Comparison of ENCODE assay signal across 17 cellular contexts in the genomic region with DNA sequence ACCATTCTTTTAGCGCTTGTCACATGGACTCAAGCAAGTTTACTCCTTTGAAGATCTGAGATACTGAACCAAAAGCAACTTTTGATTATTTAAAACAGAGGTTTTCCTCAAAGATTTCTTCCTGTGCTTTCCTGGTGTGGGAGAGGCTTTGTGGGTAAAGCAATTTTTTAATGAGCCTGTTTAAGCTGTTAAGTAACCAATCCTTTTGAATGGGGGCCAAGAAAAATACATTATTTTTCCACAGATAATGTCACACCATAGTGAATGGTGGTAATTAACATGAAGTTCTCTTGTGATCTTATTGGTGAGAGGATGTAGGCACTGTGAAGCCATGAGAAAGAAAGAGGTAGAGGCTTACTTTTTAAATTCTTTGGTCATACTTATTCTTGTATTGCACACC. TPM values are rescaled to one million over a fixed set of nuclear protein-coding genes. Genes with fewer than 3 reads are reported as not detected.
DNase-seq lines count a peak whose midpoint lies in the region; ATAC-seq, FAIRE-seq and TF ChIP-seq lines count a peak whose summit lies in the region.
"Had no signal": no experiment of that assay in that cellular context is flagged by ENCODE, and none has a peak within 500 bp of the region (broad histone marks: within the 10 kb centered on the region; RNA-seq: fewer than 3 reads in every experiment).

No MANE protein-coding gene starts in this region.

- H2AK5ac ChIP-seq in H1 (ENCODE audit: low read depth, low read length) = no peak overlapping the region

- TF ChIP-seq POLR2A in H1 (IDR thresholded peaks at IDR 0.05; ENCODE audit: control extremely low read depth in 1 of 2, low read depth in 2 of 2, low read length in 2 of 2) = no peak

- H3K4me3 Mint-ChIP-seq in activated CD4-positive, alpha-beta T cell treated with anti-CD3 and anti-CD28 coated beads for 36 hours = no peak overlapping the region
- H3K4me3 Mint-ChIP-seq: CD4-positive, alpha-beta T cell; H9 had no signal

- no peak overlapping the region for H2BK5ac ChIP-seq in H1 (ENCODE audit: low read depth, low read length)

- intact Hi-C loops in activated CD4-positive, alpha-beta T cell treated with anti-CD3 and anti-CD28 coated beads for 36 hours (cut with DNase I, micrococcal nuclease) = no loop called here

- H3K23ac ChIP-seq in H1 (ENCODE audit: insufficient read length) = no peak overlapping the region

- no peaks in the 10 kb centered on the region for H3K79me1 ChIP-seq in H1 (ENCODE audit: low read depth, low read length)

- DNase-seq in NCI-H748 (lab: John Stamatoyannopoulos, UW; ENCODE audit: unreplicated experiment) (peak; percentile 40), NCI-H748 treated with DMSO at 0.1 percent for 48 hours (lab: John Stamatoyannopoulos, UW) (no peak), H1 (ENCODE audit: low read depth in 1 of 2, low spot score in 2 of 2) (no peak), C1 segment of cervical spinal cord (lab: John Stamatoyannopoulos, UW) (no peak)
- no peak for DNase-seq in activated CD4-positive, alpha-beta T cell treated with anti-CD3 and anti-CD28 coated beads for 36 hours
- DNase-seq: ACHN; BE2C; CD4-positive, alpha-beta T cell; DMS153; DMS79; GF-D8; GOT3; H9 had no signal

- H3K27ac ChIP-seq in HEK293 (ENCODE audit: extremely low read depth, low read depth, low read length) (no peak overlapping the region), H1 (ENCODE audit: low read depth, low read length) (no peak overlapping the region)
- H3K27ac ChIP-seq: C4-2B, HL-60 had no signal

- peaks cover 2% of the 10 kb centered on the region for H3K4me1 Mint-ChIP-seq in activated CD4-positive, alpha-beta T cell treated with anti-CD3 and anti-CD28 coated beads for 36 hours

- H2AFZ ChIP-seq in H1 (ENCODE audit: low read length) = 0 out of 2 replicates have a peak overlapping the region, but pooled peaks have one; percentile 16

- H2BK120ac ChIP-seq in H1 (replicated peaks; ENCODE audit: low read depth, low read length) = no peak overlapping the region

- no peak overlapping the region for H3K18ac ChIP-seq in H1 (ENCODE audit: extremely low read depth, low read length)

- no peak overlapping the region for H3K27ac Mint-ChIP-seq in activated CD4-positive, alpha-beta T cell treated with anti-CD3 and anti-CD28 coated beads for 36 hours
- H3K27ac Mint-ChIP-seq: CD4-positive, alpha-beta T cell; H9 had no signal

- no peak for TF ChIP-seq EP300 in H1 (IDR thresholded peaks at IDR 0.05; ENCODE audit: borderline replicate concordance in 1 of 2, low read depth in 2 of 2, low read length in 2 of 2)

- H4K20me1 ChIP-seq in H1 (replicated peaks in 1 of 2; ENCODE audit: control insufficient read depth in 1 of 2, insufficient read depth in 2 of 2, low read length in 2 of 2) = no peaks in the 10 kb centered on the region

- H3K27me3 Mint-ChIP-seq in activated CD4-positive, alpha-beta T cell treated with anti-CD3 and anti-CD28 coated beads for 36 hours = peaks cover 4% of the 10 kb centered on the region

- TF ChIP-seq CTCF in HEK293 (tag by site-specific recombination; IDR thresholded peaks at IDR 0.05) (no peak), H1 (IDR thresholded peaks at IDR 0.05; ENCODE audit: control extremely low read depth in 1 of 3, insufficient read depth in 1 of 3, low read depth in 1 of 3, low read length in 3 of 3) (no peak)

- ATAC-seq in HG03045 (IDR thresholded peaks at IDR 0.05; ENCODE audit: unreplicated experiment) = no peak
- no peak for ATAC-seq in activated CD4-positive, alpha-beta T cell treated with anti-CD3 and anti-CD28 coated beads for 36 hours

- CTCF ChIA-PET in HEK293 (lab: Yijun Ruan, JAX) = no interaction called here
- CTCF ChIA-PET in H1 (lab: Charles Lee; ENCODE audit: partially characterized antibody) = interaction anchor here (0.7 to 1.2 kb wide), 2 partner anchors 13 to 25 kb away, joined by 3 read pairs; no protein-coding TSS in a partner anchor
- CTCF ChIA-PET in activated CD4-positive, alpha-beta T cell treated with anti-CD3 and anti-CD28 coated beads for 36 hours (lab: Charles Lee) = no interaction called here

- H3K23me2 ChIP-seq in H1 (ENCODE audit: low read depth, low read length) = no peaks in the 10 kb centered on the region

- no peak for FAIRE-seq in H1 (lab: Jason Lieb, UNC)

- no peak overlapping the region for H3K4ac ChIP-seq in H1 (replicated peaks; ENCODE audit: insufficient read length, low read depth, low read length)

- no peak for TF ChIP-seq RAD21 in H1 (IDR thresholded peaks at IDR 0.05 in 1 of 2, conservative IDR thresholded peaks at IDR 0.05 in 1 of 2; ENCODE audit: low read depth in 2 of 2, low read length in 2 of 2)

- H4K5ac ChIP-seq in H1 (ENCODE audit: insufficient read length, low read depth, low read length) = no peak overlapping the region

- H3K36me3 ChIP-seq in HEK293 (ENCODE audit: control insufficient read depth in 2 of 2, insufficient read depth in 1 of 2, low read length in 2 of 2) (no peaks in the 10 kb centered on the region), H1 (ENCODE audit: control insufficient read depth in 2 of 4, insufficient read depth in 4 of 4, low read length in 3 of 4) (no peaks in the 10 kb centered on the region)
- H3K36me3 ChIP-seq: BE2C had no signal

- no peaks in the 10 kb centered on the region for H3K79me2 ChIP-seq in H1 (ENCODE audit: control insufficient read depth in 1 of 2, insufficient read depth in 2 of 2, low read length in 2 of 2)

- 100% methylated on average over 1 of the region's 1 CpG; no CpG with 5 or more reads in 1 of the 2 experiments for whole genome bisulfite sequencing in H1 (ENCODE audit: extremely low coverage in 1 of 2, insufficient coverage in 1 of 2, insufficient read length in 1 of 2, insufficient replicate concordance in 2 of 2, low coverage in 1 of 2, low lambda C conversion rate in 2 of 2, missing lambda C conversion rate in 1 of 2), 2 experiments

- no peak overlapping the region for H2BK20ac ChIP-seq in H1 (ENCODE audit: low read length)

- H3K9me3 Mint-ChIP-seq in activated CD4-positive, alpha-beta T cell treated with anti-CD3 and anti-CD28 coated beads for 36 hours (ENCODE audit: low read depth) = no peaks in the 10 kb centered on the region
- H3K9me3 Mint-ChIP-seq: CD4-positive, alpha-beta T cell; H9 had no signal

- no peak overlapping the region for H4K8ac ChIP-seq in H1 (ENCODE audit: extremely low read depth, insufficient read depth, low read length)

- H3K36me3 Mint-ChIP-seq in activated CD4-positive, alpha-beta T cell treated with anti-CD3 and anti-CD28 coated beads for 36 hours (ENCODE audit: low read depth) = no peaks in the 10 kb centered on the region

- H3K14ac ChIP-seq in H1 (ENCODE audit: insufficient read length) = no peak overlapping the region

- POLR2A ChIA-PET in HEK293 (lab: Yijun Ruan, JAX) (no interaction called here), H1 (lab: Charles Lee; ENCODE audit: partially characterized antibody) (no interaction called here)
- POLR2A ChIA-PET in activated CD4-positive, alpha-beta T cell treated with anti-CD3 and anti-CD28 coated beads for 36 hours (lab: Charles Lee) = no interaction called here

- H3K4me2 ChIP-seq in H1 (ENCODE audit: insufficient read depth in 1 of 2, low read depth in 2 of 2, low read length in 2 of 2) = no peak overlapping the region

- H3K4me3 ChIP-seq in HEK293 (ENCODE audit: low read depth, low read length) (no peak overlapping the region), H1 (ENCODE audit: extremely low read depth in 1 of 4, insufficient read depth in 2 of 4, low read depth in 3 of 4, low read length in 4 of 4) (no peak overlapping the region)

- no peak overlapping the region for H4K91ac ChIP-seq in H1 (replicated peaks; ENCODE audit: insufficient read length, low read length)

- no peak overlapping the region for H3K56ac ChIP-seq in H1 (replicated peaks; ENCODE audit: insufficient read length, low read depth, low read length)

- H3K27me3 ChIP-seq in H1 (replicated peaks in 1 of 4; ENCODE audit: control insufficient read depth in 3 of 4, extremely low read depth in 1 of 4, insufficient read depth in 3 of 4, low read length in 3 of 4) = no peaks in the 10 kb centered on the region
- H3K27me3 ChIP-seq: BE2C had no signal

- no peak overlapping the region for H3K9ac ChIP-seq in H1 (replicated peaks in 1 of 4; ENCODE audit: extremely low read depth in 1 of 4, low read depth in 3 of 4, low read length in 3 of 4)

- H2BK12ac ChIP-seq in H1 (ENCODE audit: low read depth, low read length) = no peak overlapping the region

- no peak overlapping the region for H2BK15ac ChIP-seq in H1 (ENCODE audit: low read length)

- no peaks in the 10 kb centered on the region for H3K9me3 ChIP-seq in HEK293 (ENCODE audit: control insufficient read depth, insufficient read depth, low read depth, low read length)
- H3K9me3 ChIP-seq in H1 (ENCODE audit: insufficient read depth in 2 of 2, low read depth in 1 of 2, low read length in 1 of 2) = no peaks in the 10 kb centered on the region
- H3K9me3 ChIP-seq: BE2C had no signal

- H3K4me1 ChIP-seq in HEK293 (ENCODE audit: control insufficient read depth, insufficient read depth, low read length) (no peaks in the 10 kb centered on the region), H1 (replicated peaks in 1 of 4; ENCODE audit: control insufficient read depth in 3 of 4, insufficient read depth in 4 of 4, low read length in 3 of 4) (peaks cover 0 to 3% (median under 1%) of the 10 kb centered on the region in 4 experiments; a peak in 2 of 7 replicates)
- H3K4me1 ChIP-seq: BE2C had no signal

TF ChIP-seq in HEK293, 187 proteins besides CTCF, POLR2A, EP300 and RAD21 (continues in another document):
- peak; percentile 24 for TF ChIP-seq FEZF1 (tag by site-specific recombination; IDR thresholded peaks at IDR 0.05)
- TF ChIP-seq BCL11B (tag by site-specific recombination; IDR thresholded peaks at IDR 0.05; ENCODE audit: low read depth) = 0 out of 2 replicates have a peak, but pooled peaks have one; percentile 19

TF ChIP-seq in H1, 55 proteins besides CTCF, POLR2A, EP300 and RAD21 (continues in another document):
- TF ChIP-seq CBX8 (IDR thresholded peaks at IDR 0.05; ENCODE audit: borderline replicate concordance, low read depth, low read length) = no peak

RNA-seq across cellular contexts. Expression of a gene that starts 55.8 kb away (rescaled TPM):
- 13.5 and 14.3 TPM in 2 replicates for total RNA-seq in H1 (2021; fragmentation: NEBNext Ultra II Directional; extraction: Animal tissue kit (Norgen Biotek cat#: 25700))
- 3.3 and 7.1 TPM in 2 replicates for polyA plus RNA-seq in H1 (2011; rRNA removed)
- 10.2 TPM for polyA plus RNA-seq in H1 (2011; cell fraction: cytosol; rRNA removed)
- polyA plus RNA-seq in H1 (2011; cell fraction: nucleus; rRNA removed) = 2.7 TPM
- 10.6 to 16.5 TPM (median 10.9 TPM) in 4 replicates for polyA plus RNA-seq in H1 (2012, experiment 1 of 2)
- 1.1 TPM for polyA plus RNA-seq in H1 (2012, experiment 2 of 2)
- 7.7 TPM for polyA plus RNA-seq in H1 (2013, experiment 1 of 2)
- 7.9 TPM for polyA plus RNA-seq in H1 (2013, experiment 2 of 2)
- polyA minus RNA-seq in H1 (2011; rRNA and poly(A)+ RNA removed) = 16.1 and 18.3 TPM in 2 replicates
- 9.2 TPM for polyA minus RNA-seq in H1 (2011; cell fraction: cytosol; rRNA and poly(A)+ RNA removed)
- 22.0 TPM for polyA minus RNA-seq in H1 (2011; cell fraction: nucleus; rRNA and poly(A)+ RNA removed)
- total RNA-seq in activated CD4-positive, alpha-beta T cell treated with anti-CD3 and anti-CD28 coated beads for 36 hours = 10 to 100 TPM; 20.5 to 20.6 TPM
